ENCODE assay signal across 14 cellular contexts in the genomic region with DNA sequence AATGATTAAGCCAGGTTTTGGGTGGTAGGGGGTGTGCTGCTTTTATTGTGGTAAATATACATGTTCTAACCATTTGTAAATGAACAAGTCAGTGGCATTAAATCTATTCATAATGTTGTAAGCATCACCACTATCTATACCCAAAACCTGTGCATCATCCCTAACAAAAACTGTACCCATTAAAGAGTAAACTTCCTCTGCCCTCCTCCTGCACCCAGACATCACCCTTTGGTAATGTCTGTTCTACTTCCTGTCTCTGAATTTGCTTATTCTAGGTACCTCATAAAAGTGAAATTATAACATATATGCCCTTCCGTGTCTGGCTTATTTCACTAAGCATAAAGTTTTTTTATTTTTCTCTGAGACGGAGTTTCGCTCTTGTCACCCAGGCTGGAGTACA. TPM values are rescaled to one million over a fixed set of nuclear protein-coding genes. Genes with fewer than 3 reads are reported as not detected.
DNase-seq lines count a peak whose midpoint lies in the region; ATAC-seq lines count a peak whose summit lies in the region.
"Had no signal": no experiment of that assay in that cellular context is flagged by ENCODE, and none has a peak within 500 bp of the region (broad histone marks: within the 10 kb centered on the region; RNA-seq: fewer than 3 reads in every experiment).

No MANE protein-coding gene starts in this region.

- peak overlapping the region; percentile 63 for H3K4me3 Mint-ChIP-seq in activated CD4-positive, alpha-beta T cell treated with anti-CD3 and anti-CD28 coated beads, Interleukin-2, amount 10 ng/mL, durations not matched to agents 24 days and 14 days
- peak overlapping the region in 1 of 4 donors; percentile 12 for H3K4me3 Mint-ChIP-seq in IgD-negative memory B cell
- peak overlapping the region in 8 of 10 donors; percentile 1 to 68 (median 42) for H3K4me3 Mint-ChIP-seq in naive thymus-derived CD8-positive, alpha-beta T cell
- H3K4me3 Mint-ChIP-seq: nephron progenitor cell had no signal

- no peaks in the 10 kb centered on the region for H3K9me3 Mint-ChIP-seq in activated CD4-positive, alpha-beta T cell treated with anti-CD3 and anti-CD28 coated beads, Interleukin-2, amount 10 ng/mL, durations not matched to agents 24 days and 14 days
- H3K9me3 Mint-ChIP-seq in IgD-negative memory B cell, result no peaks in the 10 kb centered on the region
- H3K9me3 Mint-ChIP-seq in activated naive CD4-positive, alpha-beta T cell treated with anti-CD3 and anti-CD28 coated beads, Interleukin-2, amount 50 U/mL, for 72 hours, result no peaks in the 10 kb centered on the region
- H3K9me3 Mint-ChIP-seq in naive thymus-derived CD8-positive, alpha-beta T cell, result no peaks in the 10 kb centered on the region
- H3K9me3 Mint-ChIP-seq: nephron progenitor cell had no signal

- ATAC-seq in activated naive CD4-positive, alpha-beta T cell treated with anti-CD3 and anti-CD28 coated beads, Interleukin-2, amount 50 U/mL, for 72 hours, result peak; percentile 45 to 78
- peak; percentile 92 for ATAC-seq in naive thymus-derived CD8-positive, alpha-beta T cell
- ATAC-seq: left ventricle myocardium superior, upper lobe of right lung had no signal

- intact Hi-C loops in activated CD4-positive, alpha-beta T cell treated with anti-CD3 and anti-CD28 coated beads, Interleukin-2, amount 10 ng/mL, durations not matched to agents 24 days and 14 days (cut with micrococcal nuclease), result loop anchor here (1.0 kb wide), 1 partner anchor 162 kb away; a partner anchor contains a TSS

- POLR2A ChIA-PET in naive thymus-derived CD8-positive, alpha-beta T cell (lab: Charles Lee), result interaction anchor here (0.6 to 0.9 kb wide), 2 partner anchors 9 to 29 kb away, joined by 3 to 4 read pairs; no protein-coding TSS in a partner anchor

- DNase-seq in activated CD4-positive, alpha-beta T cell treated with anti-CD3 and anti-CD28 coated beads, Interleukin-2, amount 10 ng/mL, durations not matched to agents 24 days and 14 days, result peak; percentile 66
- no peak for DNase-seq in activated CD4-positive, alpha-beta T cell treated with anti-CD3 and anti-CD28 coated beads for 1 hour
- no peak for DNase-seq in activated naive CD4-positive, alpha-beta T cell treated with anti-CD3 and anti-CD28 coated beads, Interleukin-2, amount 50 U/mL, for 72 hours (ENCODE audit: low spot score in 2 of 2)
- peak in 4 of 10 donors; percentile 17 to 48 (median 20) for DNase-seq in naive thymus-derived CD8-positive, alpha-beta T cell
- DNase-seq in DMS114 treated with DMSO at 0.1 percent for 48 hours (lab: John Stamatoyannopoulos, UW; ENCODE audit: unreplicated experiment) (no peak), DMS 273 (lab: John Stamatoyannopoulos, UW; ENCODE audit: unreplicated experiment) (no peak), LoVo (ENCODE audit: low spot score) (no peak)
- DNase-seq: dermis blood vessel endothelial cell; left ventricle myocardium superior; NCI-H69; nephron progenitor cell; stimulated activated CD4-positive, alpha-beta T cell treated with anti-CD3 and anti-CD28 coated beads, Interleukin-2, amount 100 ng/mL, for 24 hours; upper lobe of right lung had no signal

- H3K27me3 Mint-ChIP-seq in activated CD4-positive, alpha-beta T cell treated with anti-CD3 and anti-CD28 coated beads, Interleukin-2, amount 10 ng/mL, durations not matched to agents 24 days and 14 days, result no peaks in the 10 kb centered on the region
- no peaks in the 10 kb centered on the region for H3K27me3 Mint-ChIP-seq in IgD-negative memory B cell
- no peaks in the 10 kb centered on the region for H3K27me3 Mint-ChIP-seq in naive thymus-derived CD8-positive, alpha-beta T cell

- peaks cover 35% of the 10 kb centered on the region for H3K4me1 Mint-ChIP-seq in activated CD4-positive, alpha-beta T cell treated with anti-CD3 and anti-CD28 coated beads, Interleukin-2, amount 10 ng/mL, durations not matched to agents 24 days and 14 days
- H3K4me1 Mint-ChIP-seq in IgD-negative memory B cell, result peaks cover 14 to 24% (median 16%) of the 10 kb centered on the region in 3 donors
- H3K4me1 Mint-ChIP-seq in naive thymus-derived CD8-positive, alpha-beta T cell, result peaks cover 16 to 45% (median 33%) of the 10 kb centered on the region in 4 donors
- H3K4me1 Mint-ChIP-seq: nephron progenitor cell had no signal

- H3K27ac Mint-ChIP-seq in activated CD4-positive, alpha-beta T cell treated with anti-CD3 and anti-CD28 coated beads, Interleukin-2, amount 10 ng/mL, durations not matched to agents 24 days and 14 days, result peak overlapping the region; percentile 76
- peak overlapping the region in 2 of 3 donors; percentile 17 to 26 for H3K27ac Mint-ChIP-seq in IgD-negative memory B cell
- peak overlapping the region; percentile 6 to 77 for H3K27ac Mint-ChIP-seq in activated naive CD4-positive, alpha-beta T cell treated with anti-CD3 and anti-CD28 coated beads, Interleukin-2, amount 50 U/mL, for 72 hours
- H3K27ac Mint-ChIP-seq in naive thymus-derived CD8-positive, alpha-beta T cell, result peak overlapping the region; percentile 43 to 98 (median 88)

- H3K36me3 Mint-ChIP-seq in activated CD4-positive, alpha-beta T cell treated with anti-CD3 and anti-CD28 coated beads, Interleukin-2, amount 10 ng/mL, durations not matched to agents 24 days and 14 days (ENCODE audit: low read depth), result peaks cover 69% of the 10 kb centered on the region
- H3K36me3 Mint-ChIP-seq in IgD-negative memory B cell, result peaks cover 10% of the 10 kb centered on the region
- peaks cover 19 to 49% of the 10 kb centered on the region in 2 donors for H3K36me3 Mint-ChIP-seq in activated naive CD4-positive, alpha-beta T cell treated with anti-CD3 and anti-CD28 coated beads, Interleukin-2, amount 50 U/mL, for 72 hours
- peaks cover 6 to 86% (median 20%) of the 10 kb centered on the region in 3 donors for H3K36me3 Mint-ChIP-seq in naive thymus-derived CD8-positive, alpha-beta T cell

RNA-seq across cellular contexts. Expression of a gene that starts 14.1 kb away (rescaled TPM):
- 84.8 and 86.3 TPM in 2 replicates for total RNA-seq in activated CD4-positive, alpha-beta T cell treated with anti-CD3 and anti-CD28 coated beads, Interleukin-2, amount 10 ng/mL, durations not matched to agents 24 days and 14 days
- polyA plus RNA-seq in IgD-negative memory B cell, result 30.1 TPM
- 10 to 100 TPM; 62.2 to 72.4 TPM for total RNA-seq in activated naive CD4-positive, alpha-beta T cell treated with anti-CD3 and anti-CD28 coated beads, Interleukin-2, amount 50 U/mL, for 72 hours
- total RNA-seq in naive thymus-derived CD8-positive, alpha-beta T cell, result 10 to 100 TPM; 56.0 to 69.4 TPM
- polyA plus RNA-seq in naive thymus-derived CD8-positive, alpha-beta T cell, result 10 to 100 TPM; 24.0 to 31.5 (median 27.4) TPM

Comparison
In these comparisons a context has a peak if more than half of its experiments do, and no peak if none do; other contexts are left out.
1. H3K27ac Mint-ChIP-seq: peak in every context shown above with its lines; median percentile 88 in naive thymus-derived CD8-positive, alpha-beta T cell; 76 in activated CD4-positive, alpha-beta T cell treated with anti-CD3 and anti-CD28 coated beads, Interleukin-2, amount 10 ng/mL, durations not matched to agents 24 days and 14 days; 42 in activated naive CD4-positive, alpha-beta T cell treated with anti-CD3 and anti-CD28 coated beads, Interleukin-2, amount 50 U/mL, for 72 hours; 22 in IgD-negative memory B cell.